Comparison of ENCODE assay signal across 8 cellular contexts in genomic region chr11:87878373-87878779, GRCh38.
A peak's percentile ranks its signal among the peaks of the same experiment; 100 is the strongest.
DNase-seq lines count a peak whose midpoint lies in the region; ATAC-seq and TF ChIP-seq lines count a peak whose summit lies in the region.

No MANE protein-coding gene starts in this region.

- peak overlapping the region; percentile 45 for H3K4me2 ChIP-seq in GM23248 (ENCODE audit: unreplicated experiment)
- H3K4me2 ChIP-seq in SU-DHL-6 (ENCODE audit: low read depth, low read length, poor library complexity, severe bottlenecking): no peak overlapping the region

- no peaks in the 10 kb centered on the region for H3K79me2 ChIP-seq in GM23248 (ENCODE audit: insufficient read depth)
- H3K79me2 ChIP-seq in SU-DHL-6 (ENCODE audit: insufficient read depth, low read length): no peaks in the 10 kb centered on the region

- ATAC-seq in GM21526 (IDR thresholded peaks at IDR 0.05; ENCODE audit: low FRiP score, unreplicated experiment): no peak

- H3K27me3 ChIP-seq in AG04450 (ENCODE audit: control insufficient read depth, insufficient read depth, low read length): no peaks in the 10 kb centered on the region
- H3K27me3 ChIP-seq in GM23248 (replicated peaks; ENCODE audit: insufficient read depth): no peaks in the 10 kb centered on the region
- H3K27me3 ChIP-seq in SU-DHL-6 (ENCODE audit: low read length): no peaks in the 10 kb centered on the region

- TF ChIP-seq CTCF in AG04450 (IDR thresholded peaks at IDR 0.05; ENCODE audit: low read depth, low read length): peak; percentile 61
- TF ChIP-seq CTCF in SU-DHL-6 (IDR thresholded peaks at IDR 0.05; ENCODE audit: insufficient read depth, low read length, poor library complexity, severe bottlenecking): peak; percentile 41

- H3K4me3 ChIP-seq in AG04450 (ENCODE audit: low read depth, low read length) (no peak overlapping the region), GM23248 (no peak overlapping the region), SU-DHL-6 (ENCODE audit: insufficient read depth, low read length, poor library complexity, severe bottlenecking) (no peak overlapping the region)

- DNase-seq in AG04450 (ENCODE audit: low read depth, low spot score): peak; percentile 16
- DNase-seq in GM23248: peak; percentile 74
- DNase-seq in iPS DF 19.7 (ENCODE audit: low read depth, low spot score): peak; percentile 9
- no peak for DNase-seq in stimulated activated CD8-positive, alpha-beta memory T cell treated with anti-CD3 and anti-CD28 coated beads, Interleukin-4, amount 100 ng/mL, for 48 hours
- no peak for DNase-seq in activated T-cell treated with anti-CD3 and anti-CD28 coated beads for 4 hours
- DNase-seq in C1 segment of cervical spinal cord (lab: John Stamatoyannopoulos, UW): no peak

- WGBS in GM23248 (ENCODE audit: low coverage in 1 of 2, low lambda C conversion rate in 2 of 2, missing lambda C conversion rate in 2 of 2), 2 experiments: 2 to 9% methylated on average over 2 of the region's 2 CpGs

- H3K27ac ChIP-seq in AG04450 (ENCODE audit: low read depth, low read length) (no peak overlapping the region), GM23248 (0 out of 2 replicates have a peak overlapping the region, but pooled peaks have one; percentile 6), SU-DHL-6 (ENCODE audit: low read depth, low read length) (no peak overlapping the region)

- CTCF ChIA-PET in AG04450 (lab: Charles Lee): interaction anchor here (0.6 to 3.1 kb wide), 27 partner anchors 9 to 859 kb away, joined by 3 to 13 read pairs (median 4); no protein-coding TSS in a partner anchor

- POLR2A ChIA-PET in AG04450 (lab: Yijun Ruan, JAX): no interaction called here

- H3K4me1 ChIP-seq in GM23248 (ENCODE audit: insufficient read depth): peaks cover 12% of the 10 kb centered on the region

- H3K9ac ChIP-seq in GM23248 (peak overlapping the region; percentile 41), SU-DHL-6 (ENCODE audit: low read length) (no peak overlapping the region)

- H3K9me2 ChIP-seq in GM23248 (ENCODE audit: insufficient read depth): no peaks in the 10 kb centered on the region
- H3K9me2 ChIP-seq in SU-DHL-6 (replicated peaks; ENCODE audit: insufficient read depth, low read length): no peaks in the 10 kb centered on the region

- peak overlapping the region; percentile 53; the same call in 1 of the 2 replicates for H2AFZ ChIP-seq in GM23248
- H2AFZ ChIP-seq in SU-DHL-6 (ENCODE audit: low read depth, low read length, severe bottlenecking): no peak overlapping the region

- H4K20me1 ChIP-seq in GM23248 (ENCODE audit: insufficient read depth): no peaks in the 10 kb centered on the region
- no peaks in the 10 kb centered on the region for H4K20me1 ChIP-seq in SU-DHL-6 (ENCODE audit: low read depth, low read length)

- H3F3A ChIP-seq in GM23248 (ENCODE audit: insufficient read depth) (no peaks in the 10 kb centered on the region), SU-DHL-6 (ENCODE audit: insufficient read depth) (no peaks in the 10 kb centered on the region)

- H3K36me3 ChIP-seq in GM23248 (ENCODE audit: low read depth) (no peaks in the 10 kb centered on the region), SU-DHL-6 (ENCODE audit: low read length) (no peaks in the 10 kb centered on the region)

- in situ Hi-C loops in GM23248 (cut with MboI): loop anchor here (25.0 kb wide), 1 partner anchor 659 kb away; no protein-coding TSS in a partner anchor

- H3K9me3 ChIP-seq in AG04450 (ENCODE audit: control insufficient read depth, insufficient read depth, low read length): no peaks in the 10 kb centered on the region
- H3K9me3 ChIP-seq in GM23248 (ENCODE audit: low read depth): no peaks in the 10 kb centered on the region
- H3K9me3 ChIP-seq in SU-DHL-6 (ENCODE audit: insufficient read depth, low read length): no peaks in the 10 kb centered on the region

Comparison
In these comparisons a context has a peak if more than half of its experiments do, and no peak if none do; other contexts are left out.
1. DNase-seq: peak in AG04450 (single experiment), GM23248 (single experiment) and iPS DF 19.7 (single experiment); none in stimulated activated CD8-positive, alpha-beta memory T cell treated with anti-CD3 and anti-CD28 coated beads, Interleukin-4, amount 100 ng/mL, for 48 hours (single experiment), activated T-cell treated with anti-CD3 and anti-CD28 coated beads for 4 hours (single experiment) and C1 segment of cervical spinal cord (0 of 14).